Comparison of ENCODE assay signal across 19 cellular contexts in genomic region chr2:128234613-128235012, GRCh38.
A peak's percentile ranks its signal among the peaks of the same experiment; 100 is the strongest.
DNase-seq lines count a peak whose midpoint lies in the region; ATAC-seq and TF ChIP-seq lines count a peak whose summit lies in the region.
"Had no signal": no experiment of that assay in that cellular context is flagged by ENCODE, and none has a peak within 500 bp of the region (broad histone marks: within the 10 kb centered on the region; RNA-seq: fewer than 3 reads in every experiment).

No MANE protein-coding gene starts in this region.

- no peak overlapping the region for H4K91ac ChIP-seq in neuronal stem cell (ENCODE audit: low read depth, low read length, poor library complexity)

- H4K8ac ChIP-seq in neuronal stem cell (ENCODE audit: low read depth, low read length), result no peak overlapping the region

- H3K79me1 ChIP-seq in neuronal stem cell (ENCODE audit: low read depth, low read length), result peaks cover 4% of the 10 kb centered on the region

- no peak overlapping the region for H3K23ac ChIP-seq in neuronal stem cell (ENCODE audit: low read depth, low read length, poor library complexity)

- H3K4me1 Mint-ChIP-seq in glutamatergic neuron (ENCODE audit: low read depth, unreplicated experiment), result peaks cover 16% of the 10 kb centered on the region

- TF ChIP-seq CTCF in AG10803 (conservative IDR thresholded peaks at IDR 0.05; ENCODE audit: low read length), result no peak
- TF ChIP-seq CTCF in glutamatergic neuron (IDR thresholded peaks at IDR 0.05; ENCODE audit: partially characterized antibody, unreplicated experiment), result no peak
- no peak for TF ChIP-seq CTCF in GM10266 (IDR thresholded peaks at IDR 0.05; ENCODE audit: control insufficient read depth, insufficient read depth, low read depth, missing control alignments)

- peaks cover 5% of the 10 kb centered on the region for H3K27me3 Mint-ChIP-seq in glutamatergic neuron (ENCODE audit: unreplicated experiment)

- no peak overlapping the region for H3K4me3 Mint-ChIP-seq in glutamatergic neuron (ENCODE audit: unreplicated experiment)

- H3K36me3 Mint-ChIP-seq in glutamatergic neuron (ENCODE audit: unreplicated experiment), result no peaks in the 10 kb centered on the region

- H3K4me3 ChIP-seq in AG10803 (ENCODE audit: low read length) (no peak overlapping the region), neuronal stem cell (ENCODE audit: low read length in 2 of 2) (peak overlapping the region in 1 of 2 donors; percentile 38)
- H3K4me3 ChIP-seq: BLaER1 treated with 17β-estradiol and CSF1 and Interleukin-3, amounts not matched to agents 10 nM and 100 nM; MG63; SJCRH30 had no signal

- H2BK5ac ChIP-seq in neuronal stem cell (ENCODE audit: low read length), result no peak overlapping the region

- H3K9me3 Mint-ChIP-seq in glutamatergic neuron (ENCODE audit: unreplicated experiment), result peaks cover 7% of the 10 kb centered on the region
- H3K9me3 Mint-ChIP-seq: GM23338 had no signal

- ATAC-seq in GM21723 (IDR thresholded peaks at IDR 0.05; ENCODE audit: unreplicated experiment) (no peak), GM21360 (IDR thresholded peaks at IDR 0.05; ENCODE audit: unreplicated experiment) (no peak)
- ATAC-seq: Panc1 had no signal

- no peak overlapping the region for H2AFZ ChIP-seq in neuronal stem cell (ENCODE audit: low read length)
- H2AFZ ChIP-seq: GM23338 had no signal

- H3K27ac ChIP-seq in neuronal stem cell (replicated peaks; ENCODE audit: low read length), result no peak overlapping the region
- H3K27ac ChIP-seq: BLaER1 treated with 17β-estradiol and CSF1 and Interleukin-3, amounts not matched to agents 10 nM and 100 nM; SJCRH30 had no signal

- H3K27ac Mint-ChIP-seq in glutamatergic neuron (ENCODE audit: unreplicated experiment), result peak overlapping the region; percentile 63
- H3K27ac Mint-ChIP-seq: GM23338 had no signal

- peaks cover 2 to 10% (median 6%) of the 10 kb centered on the region in 3 experiments for H3K27me3 ChIP-seq in neuronal stem cell (ENCODE audit: control insufficient read depth in 3 of 3, insufficient read depth in 3 of 3, low read depth in 1 of 3, low read length in 3 of 3)
- H3K27me3 ChIP-seq: MG63 had no signal

- no peak overlapping the region for H3K9ac ChIP-seq in neuronal stem cell (ENCODE audit: low read depth, low read length, poor library complexity)

- H3K4ac ChIP-seq in neuronal stem cell (ENCODE audit: low read length), result no peak overlapping the region

- DNase-seq in AG10803 (ENCODE audit: low read depth) (peak; percentile 48), NCI-H146 treated with DMSO at 0.1 percent for 48 hours (lab: John Stamatoyannopoulos, UW; ENCODE audit: unreplicated experiment) (peak; percentile 97), glutamatergic neuron (peak; percentile 44), neuronal stem cell (ENCODE audit: low spot score) (no peak), GM10266 (ENCODE audit: extremely low spot score) (no peak)
- DNase-seq: DND-41, HCEC 1CT, Kasumi-1, MG63, NCI-H1048, NCI-H1694 treated with DMSO at 0.1 percent for 48 hours, NCI-H2227 treated with DMSO at 0.1 percent for 48 hours, NCI-H524 treated with DMSO at 0.1 percent for 48 hours had no signal

- no CpG with 5 or more reads among the region's 5 CpGs for WGBS in neuronal stem cell (ENCODE audit: extremely low coverage in 2 of 2, insufficient read length in 2 of 2, insufficient replicate concordance in 1 of 2), 2 donors

- H3K4me1 ChIP-seq in neuronal stem cell (ENCODE audit: control insufficient read depth in 2 of 2, insufficient read depth in 1 of 2, low read depth in 1 of 2, low read length in 2 of 2), result peaks cover 0 to 5% of the 10 kb centered on the region in 2 donors
- H3K4me1 ChIP-seq: SJCRH30 had no signal

- H2BK12ac ChIP-seq in neuronal stem cell (ENCODE audit: low read length), result no peak overlapping the region

- no peak overlapping the region for H2AK5ac ChIP-seq in neuronal stem cell (ENCODE audit: low read depth, low read length)

- H3K18ac ChIP-seq in neuronal stem cell (ENCODE audit: low read length), result no peak overlapping the region

- no peak overlapping the region for H3K4me2 ChIP-seq in neuronal stem cell (ENCODE audit: insufficient read depth, low read length, poor library complexity, severe bottlenecking)

- H2BK15ac ChIP-seq in neuronal stem cell (ENCODE audit: low read length), result no peak overlapping the region

- no peak overlapping the region for H2BK120ac ChIP-seq in neuronal stem cell (ENCODE audit: low read depth, low read length)

- no peaks in the 10 kb centered on the region for H3K36me3 ChIP-seq in neuronal stem cell (replicated peaks in 1 of 2; ENCODE audit: control insufficient read depth in 2 of 2, insufficient read depth in 2 of 2, low read length in 2 of 2)
- H3K36me3 ChIP-seq: BLaER1 treated with 17β-estradiol and CSF1 and Interleukin-3, amounts not matched to agents 10 nM and 100 nM; MG63; SJCRH30 had no signal

- no peaks in the 10 kb centered on the region for H3K9me3 ChIP-seq in neuronal stem cell (replicated peaks in 1 of 2; ENCODE audit: control insufficient read depth in 2 of 2, insufficient read depth in 1 of 2, low read depth in 1 of 2, low read length in 2 of 2)
- H3K9me3 ChIP-seq: BLaER1 treated with 17β-estradiol and CSF1 and Interleukin-3, amounts not matched to agents 10 nM and 100 nM; MG63; SJCRH30 had no signal

- H3K14ac ChIP-seq in neuronal stem cell (ENCODE audit: low read length), result peak overlapping the region; percentile 38

Comparison
In these comparisons a context has a peak if more than half of its experiments do, and no peak if none do; other contexts are left out.
1. DNase-seq: peak in AG10803 (single experiment), NCI-H146 treated with DMSO at 0.1 percent for 48 hours (single experiment) and glutamatergic neuron (single experiment); none in neuronal stem cell (single experiment) and GM10266 (single experiment).